In genomic region chr3:39109086-39109485, GRCh38 we compare ENCODE assay signal across 19 cellular contexts. TPM values are rescaled to one million over a fixed set of nuclear protein-coding genes. Genes with fewer than 3 reads are reported as not detected.
DNase-seq lines count a peak whose midpoint lies in the region; ATAC-seq and TF ChIP-seq lines count a peak whose summit lies in the region.
"Had no signal": no experiment of that assay in that cellular context is flagged by ENCODE, and none has a peak within 500 bp of the region (broad histone marks: within the 10 kb centered on the region; RNA-seq: fewer than 3 reads in every experiment).

No MANE protein-coding gene starts in this region.

- H3K36me3 Mint-ChIP-seq in activated naive CD8-positive, alpha-beta T cell treated with anti-CD3 and anti-CD28 coated beads, Interleukin-2, amount 10 ng/mL, durations not matched to agents 7 days and 5 days: no peaks in the 10 kb centered on the region
- H3K36me3 Mint-ChIP-seq in activated naive CD8-positive, alpha-beta T cell treated with anti-CD3 and anti-CD28 coated beads, Interleukin-2, amount 50 U/mL, for 24 hours (ENCODE audit: low read depth): no peaks in the 10 kb centered on the region
- H3K36me3 Mint-ChIP-seq in activated B cell treated with CpG ODN at 0.5 μM for 24 hours (ENCODE audit: low read depth): peaks cover 35% of the 10 kb centered on the region
- H3K36me3 Mint-ChIP-seq in mesothelial cell of epicardium: no peaks in the 10 kb centered on the region

- POLR2A ChIA-PET in activated naive CD8-positive, alpha-beta T cell treated with anti-CD3 and anti-CD28 coated beads, Interleukin-2, amount 10 ng/mL, durations not matched to agents 7 days and 5 days (lab: Charles Lee): interaction anchor here (0.6 to 2.5 kb wide), 8 partner anchors 9 to 240 kb away, joined by 3 to 15 read pairs (median 4); no protein-coding TSS in a partner anchor
- POLR2A ChIA-PET in activated B cell treated with CpG ODN at 0.5 μM for 24 hours (lab: Charles Lee): interaction anchor here (1.0 to 2.5 kb wide), 7 partner anchors 12 to 298 kb away, joined by 3 to 10 read pairs (median 7); partner anchors contain the start of gene RPSA

- peak overlapping the region; percentile 27 for H3K27ac Mint-ChIP-seq in activated naive CD8-positive, alpha-beta T cell treated with anti-CD3 and anti-CD28 coated beads, Interleukin-2, amount 10 ng/mL, durations not matched to agents 7 days and 5 days
- no peak overlapping the region for H3K27ac Mint-ChIP-seq in activated naive CD8-positive, alpha-beta T cell treated with anti-CD3 and anti-CD28 coated beads, Interleukin-2, amount 50 U/mL, for 24 hours
- peak overlapping the region; percentile 91 for H3K27ac Mint-ChIP-seq in activated B cell treated with CpG ODN at 0.5 μM for 24 hours
- no peak overlapping the region for H3K27ac Mint-ChIP-seq in mesothelial cell of epicardium

- H3K27me3 Mint-ChIP-seq in activated naive CD8-positive, alpha-beta T cell treated with anti-CD3 and anti-CD28 coated beads, Interleukin-2, amount 10 ng/mL, durations not matched to agents 7 days and 5 days: peaks cover 48% of the 10 kb centered on the region
- H3K27me3 Mint-ChIP-seq in activated naive CD8-positive, alpha-beta T cell treated with anti-CD3 and anti-CD28 coated beads, Interleukin-2, amount 50 U/mL, for 24 hours: no peaks in the 10 kb centered on the region
- no peaks in the 10 kb centered on the region for H3K27me3 Mint-ChIP-seq in activated B cell treated with CpG ODN at 0.5 μM for 24 hours
- no peaks in the 10 kb centered on the region for H3K27me3 Mint-ChIP-seq in mesothelial cell of epicardium (ENCODE audit: low read depth)
- H3K27me3 Mint-ChIP-seq: activated T-cell treated with anti-CD3 and anti-CD28 coated beads, Interleukin-2, amount 50 U/mL, for 24 hours had no signal

- no peaks in the 10 kb centered on the region for H3K9me3 Mint-ChIP-seq in activated naive CD8-positive, alpha-beta T cell treated with anti-CD3 and anti-CD28 coated beads, Interleukin-2, amount 10 ng/mL, durations not matched to agents 7 days and 5 days
- no peaks in the 10 kb centered on the region for H3K9me3 Mint-ChIP-seq in activated naive CD8-positive, alpha-beta T cell treated with anti-CD3 and anti-CD28 coated beads, Interleukin-2, amount 50 U/mL, for 24 hours
- no peaks in the 10 kb centered on the region for H3K9me3 Mint-ChIP-seq in activated B cell treated with CpG ODN at 0.5 μM for 24 hours
- H3K9me3 Mint-ChIP-seq in mesothelial cell of epicardium: no peaks in the 10 kb centered on the region
- H3K9me3 Mint-ChIP-seq: activated T-cell treated with anti-CD3 and anti-CD28 coated beads, Interleukin-2, amount 50 U/mL, for 24 hours had no signal

- TF ChIP-seq CTCF in activated B cell treated with CpG ODN at 0.5 μM for 24 hours (IDR thresholded peaks at IDR 0.05) (no peak), mesothelial cell of epicardium (IDR thresholded peaks at IDR 0.05; ENCODE audit: unreplicated experiment) (no peak)

- intact Hi-C loops in activated B cell treated with CpG ODN at 0.5 μM for 24 hours (cut with micrococcal nuclease): no loop called here

- no peak for DNase-seq in activated naive CD8-positive, alpha-beta T cell treated with anti-CD3 and anti-CD28 coated beads, Interleukin-2, amount 10 ng/mL, durations not matched to agents 7 days and 5 days
- no peak for DNase-seq in activated naive CD8-positive, alpha-beta T cell treated with anti-CD3 and anti-CD28 coated beads, Interleukin-2, amount 50 U/mL, for 24 hours
- DNase-seq in activated B cell treated with CpG ODN at 0.5 μM for 24 hours (no peak), mesothelial cell of epicardium (ENCODE audit: low spot score in 2 of 2, unreplicated experiment in 2 of 2) (no peak), NCI-H226 (no peak)
- DNase-seq: activated CD4-positive, alpha-beta T cell treated with anti-CD3 and anti-CD28 coated beads for 4 hours; activated T-cell treated with anti-CD3 and anti-CD28 coated beads, Interleukin-2, amount 50 U/mL, for 24 hours; esophagus squamous epithelium; glutamatergic neuron; left lung; NCI-H1048; NCI-H2029 treated with DMSO at 0.1 percent for 48 hours; NCI-H510A treated with DMSO at 0.1 percent for 48 hours; pancreas; stomach had no signal

- H3K4me3 Mint-ChIP-seq in activated naive CD8-positive, alpha-beta T cell treated with anti-CD3 and anti-CD28 coated beads, Interleukin-2, amount 10 ng/mL, durations not matched to agents 7 days and 5 days: no peak overlapping the region
- H3K4me3 Mint-ChIP-seq in activated naive CD8-positive, alpha-beta T cell treated with anti-CD3 and anti-CD28 coated beads, Interleukin-2, amount 50 U/mL, for 24 hours: no peak overlapping the region
- H3K4me3 Mint-ChIP-seq in activated B cell treated with CpG ODN at 0.5 μM for 24 hours (peak overlapping the region; percentile 98), mesothelial cell of epicardium (peak overlapping the region; percentile 92)

- CTCF ChIA-PET in activated B cell treated with CpG ODN at 0.5 μM for 24 hours (lab: Charles Lee): interaction anchor here (1.4 to 1.8 kb wide), 3 partner anchors 8 to 183 kb away, joined by 6 to 8 read pairs (median 6); no protein-coding TSS in a partner anchor

- ATAC-seq in activated naive CD8-positive, alpha-beta T cell treated with anti-CD3 and anti-CD28 coated beads, Interleukin-2, amount 10 ng/mL, durations not matched to agents 7 days and 5 days (ENCODE audit: low read depth): no peak
- ATAC-seq in activated naive CD8-positive, alpha-beta T cell treated with anti-CD3 and anti-CD28 coated beads, Interleukin-2, amount 50 U/mL, for 24 hours: no peak
- ATAC-seq in activated B cell treated with CpG ODN at 0.5 μM for 24 hours (ENCODE audit: low read depth) (no peak), GM21367 (IDR thresholded peaks at IDR 0.05; ENCODE audit: unreplicated experiment) (no peak), GM18873 (IDR thresholded peaks at IDR 0.05; ENCODE audit: low FRiP score, unreplicated experiment) (no peak), HG03280 (IDR thresholded peaks at IDR 0.05; ENCODE audit: unreplicated experiment) (no peak)

- peaks cover 35% of the 10 kb centered on the region for H3K4me1 Mint-ChIP-seq in activated naive CD8-positive, alpha-beta T cell treated with anti-CD3 and anti-CD28 coated beads, Interleukin-2, amount 10 ng/mL, durations not matched to agents 7 days and 5 days
- peaks cover 38% of the 10 kb centered on the region for H3K4me1 Mint-ChIP-seq in activated naive CD8-positive, alpha-beta T cell treated with anti-CD3 and anti-CD28 coated beads, Interleukin-2, amount 50 U/mL, for 24 hours
- H3K4me1 Mint-ChIP-seq in activated B cell treated with CpG ODN at 0.5 μM for 24 hours (peaks cover 54% of the 10 kb centered on the region), mesothelial cell of epicardium (peaks cover 30% of the 10 kb centered on the region)

RNA-seq across cellular contexts. Expression of gene TTC21A, which starts 1.6 kb away (rescaled TPM):
- total RNA-seq in activated naive CD8-positive, alpha-beta T cell treated with anti-CD3 and anti-CD28 coated beads, Interleukin-2, amount 10 ng/mL, durations not matched to agents 7 days and 5 days: 1 to 10 TPM; 2.7 to 4.5 TPM
- total RNA-seq in activated B cell treated with CpG ODN at 0.5 μM for 24 hours (11.4 and 15.9 TPM in 2 replicates), mesothelial cell of epicardium (10.2 to 12.7 TPM (median 12.3 TPM) in 3 replicates)

RNA-seq across cellular contexts. Expression of gene GORASP1, which starts 1.7 kb away (rescaled TPM):
- total RNA-seq in activated naive CD8-positive, alpha-beta T cell treated with anti-CD3 and anti-CD28 coated beads, Interleukin-2, amount 10 ng/mL, durations not matched to agents 7 days and 5 days: 10 to 100 TPM; 25.1 to 28.1 TPM
- 41.6 and 47.8 TPM in 2 replicates for total RNA-seq in activated B cell treated with CpG ODN at 0.5 μM for 24 hours
- total RNA-seq in mesothelial cell of epicardium: 70.8 to 71.5 TPM (median 71.1 TPM) in 3 replicates

RNA-seq across cellular contexts. Expression of gene CSRNP1, which starts 44.3 kb away (rescaled TPM):
- 10 to 100 TPM; 15.8 to 16.5 TPM for total RNA-seq in activated naive CD8-positive, alpha-beta T cell treated with anti-CD3 and anti-CD28 coated beads, Interleukin-2, amount 10 ng/mL, durations not matched to agents 7 days and 5 days
- 17.5 and 18.1 TPM in 2 replicates for total RNA-seq in activated B cell treated with CpG ODN at 0.5 μM for 24 hours
- 42.7 to 44.7 TPM (median 43.9 TPM) in 3 replicates for total RNA-seq in mesothelial cell of epicardium

RNA-seq across cellular contexts. Expression of gene WDR48, which starts 57.3 kb away (rescaled TPM):
- 10 to 100 TPM; 38.5 to 39.4 TPM for total RNA-seq in activated naive CD8-positive, alpha-beta T cell treated with anti-CD3 and anti-CD28 coated beads, Interleukin-2, amount 10 ng/mL, durations not matched to agents 7 days and 5 days
- total RNA-seq in activated B cell treated with CpG ODN at 0.5 μM for 24 hours (47.7 and 48.9 TPM in 2 replicates), mesothelial cell of epicardium (54.0 to 59.4 TPM (median 58.9 TPM) in 3 replicates)

RNA-seq across cellular contexts. Expression of gene SCN11A, which starts 57.3 kb away (rescaled TPM):
- total RNA-seq in activated naive CD8-positive, alpha-beta T cell treated with anti-CD3 and anti-CD28 coated beads, Interleukin-2, amount 10 ng/mL, durations not matched to agents 7 days and 5 days: under 1 TPM; 0.08 to 0.11 TPM
- total RNA-seq in activated B cell treated with CpG ODN at 0.5 μM for 24 hours: 0.16 and 0.20 TPM in 2 replicates
- total RNA-seq in mesothelial cell of epicardium: 1.6 to 1.9 TPM (median 1.6 TPM) in 3 replicates
- total RNA-seq: G401 had no signal

Comparison
In these comparisons a context has a peak if more than half of its experiments do, and no peak if none do; other contexts are left out.
1. H3K27ac Mint-ChIP-seq: peak in activated naive CD8-positive, alpha-beta T cell treated with anti-CD3 and anti-CD28 coated beads, Interleukin-2, amount 10 ng/mL, durations not matched to agents 7 days and 5 days (single experiment) and activated B cell treated with CpG ODN at 0.5 μM for 24 hours (single experiment); none in activated naive CD8-positive, alpha-beta T cell treated with anti-CD3 and anti-CD28 coated beads, Interleukin-2, amount 50 U/mL, for 24 hours (single experiment) and mesothelial cell of epicardium (single experiment).
2. H3K4me3 Mint-ChIP-seq: peak in activated B cell treated with CpG ODN at 0.5 μM for 24 hours (single experiment) and mesothelial cell of epicardium (single experiment); none in activated naive CD8-positive, alpha-beta T cell treated with anti-CD3 and anti-CD28 coated beads, Interleukin-2, amount 10 ng/mL, durations not matched to agents 7 days and 5 days (single experiment) and activated naive CD8-positive, alpha-beta T cell treated with anti-CD3 and anti-CD28 coated beads, Interleukin-2, amount 50 U/mL, for 24 hours (single experiment).